1 cellular context compared by ENCODE assay signal in the genomic region with DNA sequence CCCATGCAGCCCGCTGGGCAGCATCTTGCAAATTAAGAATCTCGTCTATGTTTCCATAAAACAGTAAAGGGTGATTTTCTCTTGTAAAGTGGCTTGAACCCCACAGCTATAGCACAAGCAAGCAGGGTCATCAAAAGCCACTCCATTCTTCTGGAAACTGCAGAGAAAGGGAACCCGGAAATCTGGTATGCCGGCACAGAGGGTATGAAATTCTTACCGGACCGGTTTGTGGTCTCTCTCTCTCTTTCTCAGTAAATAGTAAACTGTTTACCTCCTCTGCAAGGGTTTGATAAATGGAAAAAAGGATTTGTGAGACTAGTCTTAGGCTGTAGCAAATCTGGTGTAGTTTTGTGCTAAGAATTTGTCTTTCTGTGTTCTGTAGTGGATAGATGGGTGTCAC.
TF ChIP-seq lines count a peak whose summit lies in the region.

No MANE protein-coding gene starts in this region.

TF ChIP-seq in WTC11, 78 proteins besides CTCF, POLR2A, EP300 and RAD21 (continued from another document):
- TF ChIP-seq, protein P1, sequence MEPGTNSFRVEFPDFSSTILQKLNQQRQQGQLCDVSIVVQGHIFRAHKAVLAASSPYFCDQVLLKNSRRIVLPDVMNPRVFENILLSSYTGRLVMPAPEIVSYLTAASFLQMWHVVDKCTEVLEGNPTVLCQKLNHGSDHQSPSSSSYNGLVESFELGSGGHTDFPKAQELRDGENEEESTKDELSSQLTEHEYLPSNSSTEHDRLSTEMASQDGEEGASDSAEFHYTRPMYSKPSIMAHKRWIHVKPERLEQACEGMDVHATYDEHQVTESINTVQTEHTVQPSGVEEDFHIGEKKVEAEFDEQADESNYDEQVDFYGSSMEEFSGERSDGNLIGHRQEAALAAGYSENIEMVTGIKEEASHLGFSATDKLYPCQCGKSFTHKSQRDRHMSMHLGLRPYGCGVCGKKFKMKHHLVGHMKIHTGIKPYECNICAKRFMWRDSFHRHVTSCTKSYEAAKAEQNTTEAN (CRISPR knock-in tag; IDR thresholded peaks at IDR 0.05), result no peak
- TF ChIP-seq ZBTB21 (CRISPR knock-in tag; IDR thresholded peaks at IDR 0.05; ENCODE audit: borderline replicate concordance) (no peak), SMAD4 (CRISPR knock-in tag; IDR thresholded peaks at IDR 0.05) (no peak), NFYB (CRISPR knock-in tag; conservative IDR thresholded peaks at IDR 0.05; ENCODE audit: low read depth) (no peak), FOXK1 (CRISPR knock-in tag; IDR thresholded peaks at IDR 0.05) (no peak), NFATC4 (CRISPR knock-in tag; IDR thresholded peaks at IDR 0.05) (no peak), NR3C1 (CRISPR knock-in tag; conservative IDR thresholded peaks at IDR 0.05; ENCODE audit: low read depth) (no peak), ZNF219 (CRISPR knock-in tag; IDR thresholded peaks at IDR 0.05; ENCODE audit: borderline replicate concordance) (no peak), KAT7 (CRISPR knock-in tag; IDR thresholded peaks at IDR 0.05; ENCODE audit: borderline replicate concordance) (no peak), FOXP1 (CRISPR knock-in tag; IDR thresholded peaks at IDR 0.05; ENCODE audit: borderline replicate concordance) (no peak), MLX (CRISPR knock-in tag; IDR thresholded peaks at IDR 0.05) (no peak), CREB1 (CRISPR knock-in tag; IDR thresholded peaks at IDR 0.05) (no peak), ZNF138 (CRISPR knock-in tag; conservative IDR thresholded peaks at IDR 0.05) (no peak), ARID4B (CRISPR knock-in tag; IDR thresholded peaks at IDR 0.05; ENCODE audit: borderline replicate concordance) (no peak), GABPB1 (CRISPR knock-in tag; IDR thresholded peaks at IDR 0.05) (no peak)
